Comparison of ENCODE assay signal across 16 cellular contexts in genomic region chr5:130605200-130605599, GRCh38.
A peak's percentile ranks its signal among the peaks of the same experiment; 100 is the strongest.
DNase-seq lines count a peak whose midpoint lies in the region; ATAC-seq, FAIRE-seq and TF ChIP-seq lines count a peak whose summit lies in the region.
"Had no signal": no experiment of that assay in that cellular context is flagged by ENCODE, and none has a peak within 500 bp of the region (broad histone marks: within the 10 kb centered on the region; RNA-seq: fewer than 3 reads in every experiment).

No MANE protein-coding gene starts in this region.

- H3K27ac ChIP-seq in SJCRH30 (peak overlapping the region; percentile 40; the same call in 1 of the 2 replicates), keratinocyte (ENCODE audit: control insufficient read depth, insufficient read depth, low read length) (no peak overlapping the region)
- H3K27ac ChIP-seq: tibial artery had no signal

- H3K4me2 ChIP-seq in keratinocyte (ENCODE audit: control insufficient read depth, extremely low read depth, insufficient read depth, low read depth, low read length), result no peak overlapping the region

- peak overlapping the region; percentile 59 for H2AFZ ChIP-seq in keratinocyte (ENCODE audit: control insufficient read depth, low read length)

- ATAC-seq in GM19035 (IDR thresholded peaks at IDR 0.05; ENCODE audit: unreplicated experiment) (no peak), HG03135 (IDR thresholded peaks at IDR 0.05; ENCODE audit: unreplicated experiment) (no peak), HG02938 (IDR thresholded peaks at IDR 0.05; ENCODE audit: unreplicated experiment) (no peak)
- ATAC-seq: sciatic nerve had no signal

- H3K27me3 ChIP-seq in SJCRH30 (no peaks in the 10 kb centered on the region), keratinocyte (ENCODE audit: control insufficient read depth, extremely low read depth, insufficient read depth, low read length) (no peaks in the 10 kb centered on the region)
- H3K27me3 ChIP-seq: tibial artery had no signal

- no peak overlapping the region for H3K9ac ChIP-seq in keratinocyte (ENCODE audit: control insufficient read depth, extremely low read depth, insufficient read depth, low read length)

- no peaks in the 10 kb centered on the region for H4K20me1 ChIP-seq in keratinocyte (ENCODE audit: control insufficient read depth, extremely low read depth, insufficient read depth, low read length)

- H3K4me1 ChIP-seq in SJCRH30 (peaks cover 13% of the 10 kb centered on the region), keratinocyte (ENCODE audit: control insufficient read depth, extremely low read depth, insufficient read depth, low read length) (no peaks in the 10 kb centered on the region)
- H3K4me1 ChIP-seq: tibial artery had no signal

- no peaks in the 10 kb centered on the region for H3K79me2 ChIP-seq in keratinocyte (ENCODE audit: control insufficient read depth, insufficient read depth, low read length)

- peak; percentile 13 for FAIRE-seq in keratinocyte (lab: Jason Lieb, UNC)
- FAIRE-seq: RCC 7860 had no signal

- H3K4me3 ChIP-seq in SJCRH30 (no peak overlapping the region), keratinocyte (ENCODE audit: control insufficient read depth in 2 of 3, extremely low read depth in 1 of 3, insufficient read depth in 2 of 3, low read depth in 1 of 3, low read length in 3 of 3) (no peak overlapping the region)
- H3K4me3 ChIP-seq: tibial artery had no signal

- H3K9me3 ChIP-seq in SJCRH30 (replicated peaks) (no peaks in the 10 kb centered on the region), keratinocyte (ENCODE audit: control insufficient read depth, low read depth, low read length) (no peaks in the 10 kb centered on the region)
- H3K9me3 ChIP-seq: tibial artery had no signal

- TF ChIP-seq CTCF in keratinocyte (optimal IDR thresholded peaks at IDR 0.05 in 1 of 3, IDR thresholded peaks at IDR 0.05 in 1 of 3, conservative IDR thresholded peaks at IDR 0.05 in 1 of 3; ENCODE audit: extremely low read depth in 1 of 3, insufficient read depth in 2 of 3, low read length in 3 of 3), result no peak

- DNase-seq in DMS53 (lab: John Stamatoyannopoulos, UW) (peak; percentile 90), LHCN-M2 (ENCODE audit: low read depth) (peak; percentile 37), SJCRH30 (peak; percentile 14 to 54), keratinocyte (ENCODE audit: low read depth, low spot score) (no peak), mucosa of gallbladder (ENCODE audit: low spot score) (no peak)
- DNase-seq: activated CD4-positive, CD25-positive, alpha-beta regulatory T cell treated with anti-CD3 and anti-CD28 coated beads, Interleukin-2, amount 50 U/mL, for 72 hours; activated naive CD4-positive, alpha-beta T cell treated with anti-CD3 and anti-CD28 coated beads for 36 hours; NCI-H1436 treated with DMSO at 0.1 percent for 48 hours; NCI-H524 treated with DMSO at 0.1 percent for 48 hours; stimulated activated CD4-positive, alpha-beta T cell treated with anti-CD3 and anti-CD28 coated beads, Interleukin-4, amount 100 ng/mL, for 1 hour; tibial artery had no signal

- H3K9me1 ChIP-seq in keratinocyte (ENCODE audit: control insufficient read depth, extremely low read depth, insufficient read depth, low read length), result no peaks in the 10 kb centered on the region

- dilution Hi-C loops in keratinocyte (cut with MboI; ENCODE audit: extremely low pct_ligation_motif_present, low sequenced_read_pairs), result no loop called here

- no peaks in the 10 kb centered on the region for H3K36me3 ChIP-seq in SJCRH30
- no peaks in the 10 kb centered on the region for H3K36me3 ChIP-seq in keratinocyte (ENCODE audit: control insufficient read depth in 2 of 2, extremely low read depth in 1 of 2, insufficient read depth in 2 of 2, low read length in 2 of 2)
- H3K36me3 ChIP-seq: tibial artery had no signal

Comparison
In these comparisons a context has a peak if more than half of its experiments do, and no peak if none do; other contexts are left out.
1. DNase-seq: peak in DMS53 (single experiment), LHCN-M2 (single experiment) and SJCRH30 (2 of 2); none in keratinocyte (single experiment) and mucosa of gallbladder (single experiment).